15 cellular contexts compared by ENCODE assay signal in genomic region chr10:124366825-124367224, GRCh38. TPM values are rescaled to one million over a fixed set of nuclear protein-coding genes. Genes with fewer than 3 reads are reported as not detected.
DNase-seq lines count a peak whose midpoint lies in the region; ATAC-seq and TF ChIP-seq lines count a peak whose summit lies in the region.
"Had no signal": no experiment of that assay in that cellular context is flagged by ENCODE, and none has a peak within 500 bp of the region (broad histone marks: within the 10 kb centered on the region; RNA-seq: fewer than 3 reads in every experiment).

No MANE protein-coding gene starts in this region.

- no peak overlapping the region for H3K9ac ChIP-seq in DND-41 (ENCODE audit: low read depth, low read length)

- H3K36me3 ChIP-seq in DND-41 (ENCODE audit: insufficient read depth, low read length) (no peaks in the 10 kb centered on the region), KOPT-K1 (ENCODE audit: insufficient read depth, low read length) (no peaks in the 10 kb centered on the region), BE2C (no peaks in the 10 kb centered on the region)

- DNase-seq in DND-41 (peak; percentile 75), dermis blood vessel endothelial cell (peak; percentile 14), nephron progenitor cell (no peak), type B pancreatic cell (ENCODE audit: extremely low spot score, unreplicated experiment) (no peak), pons (ENCODE audit: low spot score) (no peak), D341Med (ENCODE audit: low spot score) (no peak), BE2C (no peak)
- DNase-seq: CD4-positive, alpha-beta memory T cell; DMS153; GF-D8 had no signal

- H3K9me3 ChIP-seq in DND-41 (ENCODE audit: insufficient read depth, low read length, severe bottlenecking) (no peaks in the 10 kb centered on the region), KOPT-K1 (ENCODE audit: insufficient read depth, low read length, poor library complexity, severe bottlenecking) (no peaks in the 10 kb centered on the region), BE2C (no peaks in the 10 kb centered on the region)
- H3K9me3 ChIP-seq: A549 had no signal

- H3K27ac Mint-ChIP-seq in nephron progenitor cell: peak overlapping the region; percentile 71
- no peak overlapping the region for H3K27ac Mint-ChIP-seq in type B pancreatic cell
- H3K27ac Mint-ChIP-seq: CD4-positive, alpha-beta memory T cell had no signal

- peaks cover 22% of the 10 kb centered on the region for H3K27me3 Mint-ChIP-seq in nephron progenitor cell (ENCODE audit: low read depth, poor library complexity)
- H3K27me3 Mint-ChIP-seq in type B pancreatic cell: peaks cover 13% of the 10 kb centered on the region

- no peaks in the 10 kb centered on the region for H3K79me2 ChIP-seq in DND-41 (ENCODE audit: insufficient read depth, low read length)

- H3K36me3 Mint-ChIP-seq in nephron progenitor cell (ENCODE audit: low read depth) (no peaks in the 10 kb centered on the region), type B pancreatic cell (no peaks in the 10 kb centered on the region)
- H3K36me3 Mint-ChIP-seq: CD4-positive, alpha-beta memory T cell had no signal

- H2AFZ ChIP-seq in DND-41 (ENCODE audit: low read depth, low read length): no peak overlapping the region; the same call in 1 of the 2 replicates

- H3K27ac ChIP-seq in DND-41 (ENCODE audit: low read length): peak overlapping the region; percentile 53; the same call in 1 of the 2 replicates
- H3K27ac ChIP-seq in KOPT-K1 (ENCODE audit: low read depth, low read length, poor library complexity, severe bottlenecking): peak overlapping the region; percentile 56
- H3K27ac ChIP-seq: A549, HL-60 had no signal

- H3K4me1 ChIP-seq in DND-41 (ENCODE audit: insufficient read depth, low read length) (peaks cover 17% of the 10 kb centered on the region), BE2C (no peaks in the 10 kb centered on the region)
- H3K4me1 ChIP-seq: A549 had no signal

- peak; percentile 99 for ATAC-seq in DND-41 (ENCODE audit: insufficient read depth, low read depth)
- ATAC-seq: A549, HCT116, K562 had no signal

- peaks cover 11% of the 10 kb centered on the region for H3K9me3 Mint-ChIP-seq in nephron progenitor cell
- H3K9me3 Mint-ChIP-seq in type B pancreatic cell: no peaks in the 10 kb centered on the region

- H3K27me3 ChIP-seq in DND-41 (ENCODE audit: insufficient read depth, low read length, poor library complexity) (no peaks in the 10 kb centered on the region), BE2C (no peaks in the 10 kb centered on the region)

- H3K4me3 ChIP-seq in DND-41 (ENCODE audit: low read depth in 1 of 2, low read length in 2 of 2) (no peak overlapping the region), BE2C (ENCODE audit: low read depth, low read length) (no peak overlapping the region)
- H3K4me3 ChIP-seq: A549, K562 had no signal

- H4K20me1 ChIP-seq in DND-41 (ENCODE audit: insufficient read depth, low read length): no peaks in the 10 kb centered on the region

- no peak overlapping the region for H3K4me3 Mint-ChIP-seq in nephron progenitor cell
- H3K4me3 Mint-ChIP-seq in type B pancreatic cell: no peak overlapping the region
- H3K4me3 Mint-ChIP-seq: CD4-positive, alpha-beta memory T cell had no signal

- H3K4me2 ChIP-seq in DND-41 (ENCODE audit: insufficient read depth, low read length): peak overlapping the region; percentile 6; the same call in 1 of the 2 replicates
- H3K4me2 ChIP-seq: A549 had no signal

- H3K4me1 Mint-ChIP-seq in nephron progenitor cell (peaks cover 35% of the 10 kb centered on the region), type B pancreatic cell (ENCODE audit: unreplicated experiment) (peaks cover 8% of the 10 kb centered on the region)
- H3K4me1 Mint-ChIP-seq: CD4-positive, alpha-beta memory T cell had no signal

- no peak for TF ChIP-seq CTCF in DND-41 (IDR thresholded peaks at IDR 0.05; ENCODE audit: borderline replicate concordance, extremely low read depth, low read length, poor library complexity, severe bottlenecking)
- no peak for TF ChIP-seq CTCF in nephron progenitor cell (IDR thresholded peaks at IDR 0.05)
- no peak for TF ChIP-seq CTCF in type B pancreatic cell (conservative IDR thresholded peaks at IDR 0.05)
- TF ChIP-seq CTCF in BE2C (IDR thresholded peaks at IDR 0.05; ENCODE audit: low read depth, low read length): no peak

RNA-seq across cellular contexts. Expression of gene OAT, which starts 51.9 kb away (rescaled TPM):
- 107 and 122 TPM in 2 replicates for total RNA-seq in dermis blood vessel endothelial cell
- total RNA-seq in type B pancreatic cell (ENCODE audit: low replicate concordance): 83.4 and 144 TPM in 2 replicates
- 30.0 TPM for polyA plus RNA-seq in BE2C (2012; ENCODE audit: insufficient read depth, insufficient read length, low read depth)

Comparison
In these comparisons a context has a peak if more than half of its experiments do, and no peak if none do; other contexts are left out.
1. DNase-seq: peak in DND-41 (single experiment) and dermis blood vessel endothelial cell (single experiment); none in nephron progenitor cell (single experiment), type B pancreatic cell (single experiment), pons (single experiment), D341Med (single experiment) and BE2C (single experiment).